In genomic region chr1:27521336-27522147, GRCh38 we compare ENCODE assay signal across 8 cellular contexts. TPM values are rescaled to one million over a fixed set of nuclear protein-coding genes. Genes with fewer than 3 reads are reported as not detected.
DNase-seq lines count a peak whose midpoint lies in the region; ATAC-seq, FAIRE-seq and TF ChIP-seq lines count a peak whose summit lies in the region.

No MANE protein-coding gene starts in this region.

- no peak for ATAC-seq in GM19351 (IDR thresholded peaks at IDR 0.05; ENCODE audit: unreplicated experiment)

- no peaks in the 10 kb centered on the region for H3K27me3 Mint-ChIP-seq in activated naive CD4-positive, alpha-beta T cell treated with anti-CD3 and anti-CD28 coated beads for 36 hours (ENCODE audit: low read depth)

- H3K4me3 ChIP-seq in OCI-LY1 (ENCODE audit: low read depth, low read length, poor library complexity, severe bottlenecking) (no peak overlapping the region), keratinocyte (ENCODE audit: control insufficient read depth in 2 of 3, extremely low read depth in 1 of 3, insufficient read depth in 2 of 3, low read depth in 1 of 3, low read length in 3 of 3) (peak overlapping the region in 1 of 3 experiments; percentile 32), colonic mucosa (no peak overlapping the region)

- H2AFZ ChIP-seq in OCI-LY1 (ENCODE audit: low read length) (no peak overlapping the region), keratinocyte (ENCODE audit: control insufficient read depth, low read length) (peak overlapping the region; percentile 28)

- H3K36me3 ChIP-seq in OCI-LY1 (ENCODE audit: insufficient read depth, low read length) = no peaks in the 10 kb centered on the region
- no peaks in the 10 kb centered on the region for H3K36me3 ChIP-seq in keratinocyte (ENCODE audit: control insufficient read depth in 2 of 2, extremely low read depth in 1 of 2, insufficient read depth in 2 of 2, low read length in 2 of 2)
- H3K36me3 ChIP-seq in colonic mucosa = no peaks in the 10 kb centered on the region

- H3K9me3 ChIP-seq in OCI-LY1 (ENCODE audit: low read length) = no peaks in the 10 kb centered on the region
- no peaks in the 10 kb centered on the region for H3K9me3 ChIP-seq in keratinocyte (ENCODE audit: control insufficient read depth, low read depth, low read length)
- no peaks in the 10 kb centered on the region for H3K9me3 ChIP-seq in colonic mucosa

- H3K9me2 ChIP-seq in OCI-LY1 (ENCODE audit: low read depth, low read length) = no peaks in the 10 kb centered on the region

- H3K4me2 ChIP-seq in OCI-LY1 (ENCODE audit: low read length) (no peak overlapping the region; the same call in 1 of the 2 replicates), keratinocyte (ENCODE audit: control insufficient read depth, extremely low read depth, insufficient read depth, low read depth, low read length) (peak overlapping the region; percentile 63)

- peak overlapping the region; percentile 79 for H3K4me3 Mint-ChIP-seq in activated naive CD4-positive, alpha-beta T cell treated with anti-CD3 and anti-CD28 coated beads for 36 hours

- H3K27ac ChIP-seq in OCI-LY1 (ENCODE audit: low read depth, low read length, poor library complexity, severe bottlenecking) (peak overlapping the region; percentile 99), keratinocyte (ENCODE audit: control insufficient read depth, insufficient read depth, low read length) (peak overlapping the region; percentile 76), colonic mucosa (no peak overlapping the region)

- H3K27ac Mint-ChIP-seq in activated naive CD4-positive, alpha-beta T cell treated with anti-CD3 and anti-CD28 coated beads for 36 hours = peak overlapping the region; percentile 90

- peaks cover 66% of the 10 kb centered on the region for H3K4me1 Mint-ChIP-seq in activated naive CD4-positive, alpha-beta T cell treated with anti-CD3 and anti-CD28 coated beads for 36 hours (ENCODE audit: low read depth)

- intact Hi-C loops in activated naive CD4-positive, alpha-beta T cell treated with anti-CD3 and anti-CD28 coated beads for 36 hours (cut with micrococcal nuclease) = loop anchor here (1.0 to 5.0 kb wide), 5 partner anchors 91 to 179 kb away; partner anchors contain the start of gene SYTL1
- intact Hi-C loops in colonic mucosa (cut with DNase I) = no loop called here

- H3K36me3 Mint-ChIP-seq in activated naive CD4-positive, alpha-beta T cell treated with anti-CD3 and anti-CD28 coated beads for 36 hours (ENCODE audit: low read depth) = no peaks in the 10 kb centered on the region

- DNase-seq in activated naive CD4-positive, alpha-beta T cell treated with anti-CD3 and anti-CD28 coated beads for 36 hours = peak; percentile 60
- no peak for DNase-seq in keratinocyte (ENCODE audit: low read depth, low spot score)
- DNase-seq in stimulated activated CD8-positive, alpha-beta memory T cell treated with anti-CD3 and anti-CD28 coated beads, Interleukin-4, amount 100 ng/mL, for 24 hours (ENCODE audit: low read depth) = peak; percentile 39
- no peak for DNase-seq in HTR-8/SVneo (ENCODE audit: insufficient read length, low spot score)
- DNase-seq in kidney tubule cell (ENCODE audit: low spot score) = no peak
- no peak for DNase-seq in colonic mucosa

- no peaks in the 10 kb centered on the region for H3F3A ChIP-seq in OCI-LY1 (ENCODE audit: insufficient read depth, low read length)

- no peaks in the 10 kb centered on the region for H3K27me3 ChIP-seq in OCI-LY1 (ENCODE audit: insufficient read depth, low read length)
- no peaks in the 10 kb centered on the region for H3K27me3 ChIP-seq in keratinocyte (ENCODE audit: control insufficient read depth, extremely low read depth, insufficient read depth, low read length)
- no peaks in the 10 kb centered on the region for H3K27me3 ChIP-seq in colonic mucosa

- H3K4me1 ChIP-seq in OCI-LY1 (ENCODE audit: insufficient read depth, low read length, severe bottlenecking) = peaks cover 66% of the 10 kb centered on the region
- H3K4me1 ChIP-seq in keratinocyte (ENCODE audit: control insufficient read depth, extremely low read depth, insufficient read depth, low read length) = peaks cover 80% of the 10 kb centered on the region
- peaks cover 24% of the 10 kb centered on the region for H3K4me1 ChIP-seq in colonic mucosa

- dilution Hi-C loops in keratinocyte (cut with MboI; ENCODE audit: extremely low pct_ligation_motif_present, low sequenced_read_pairs) = no loop called here

- TF ChIP-seq CTCF in OCI-LY1 (IDR thresholded peaks at IDR 0.05; ENCODE audit: low read length) (no peak), keratinocyte (optimal IDR thresholded peaks at IDR 0.05 in 1 of 3, IDR thresholded peaks at IDR 0.05 in 1 of 3, conservative IDR thresholded peaks at IDR 0.05 in 1 of 3; ENCODE audit: extremely low read depth in 1 of 3, insufficient read depth in 2 of 3, low read length in 3 of 3) (no peak), colonic mucosa (IDR thresholded peaks at IDR 0.05) (no peak)

- H3K79me2 ChIP-seq in OCI-LY1 (ENCODE audit: insufficient read depth, low read length) (no peaks in the 10 kb centered on the region), keratinocyte (ENCODE audit: control insufficient read depth, insufficient read depth, low read length) (no peaks in the 10 kb centered on the region)

- H4K20me1 ChIP-seq in OCI-LY1 (ENCODE audit: insufficient read depth, low read length) (no peaks in the 10 kb centered on the region), keratinocyte (ENCODE audit: control insufficient read depth, extremely low read depth, insufficient read depth, low read length) (no peaks in the 10 kb centered on the region)

- peaks cover 2% of the 10 kb centered on the region for H3K9me1 ChIP-seq in keratinocyte (ENCODE audit: control insufficient read depth, extremely low read depth, insufficient read depth, low read length)

- H3K9ac ChIP-seq in OCI-LY1 (ENCODE audit: low read length) (peak overlapping the region; percentile 10; the same call in 1 of the 2 replicates), keratinocyte (ENCODE audit: control insufficient read depth, extremely low read depth, insufficient read depth, low read length) (peak overlapping the region; percentile 76), colonic mucosa (ENCODE audit: low read depth in 2 of 2, low read length in 2 of 2) (no peak overlapping the region)

- CTCF ChIA-PET in activated naive CD4-positive, alpha-beta T cell treated with anti-CD3 and anti-CD28 coated beads for 36 hours (lab: Charles Lee) = interaction anchor here (0.5 to 1.6 kb wide), 8 partner anchors 34 to 258 kb away, joined by 3 to 4 read pairs (median 4); no protein-coding TSS in a partner anchor

- no peak for FAIRE-seq in keratinocyte (lab: Jason Lieb, UNC)
- FAIRE-seq in HTR-8/SVneo (lab: Jason Lieb, UNC) = no peak

- no peaks in the 10 kb centered on the region for H3K9me3 Mint-ChIP-seq in activated naive CD4-positive, alpha-beta T cell treated with anti-CD3 and anti-CD28 coated beads for 36 hours

RNA-seq across cellular contexts. Expression of gene WASF2, which starts 31.6 kb away (rescaled TPM):
- 100 to 1,000 TPM; 105 to 106 TPM for total RNA-seq in activated naive CD4-positive, alpha-beta T cell treated with anti-CD3 and anti-CD28 coated beads for 36 hours
- polyA plus RNA-seq in keratinocyte = 31.3 to 53.8 TPM (median 42.9 TPM) in 3 replicates
- polyA plus RNA-seq in keratinocyte (2011; ENCODE audit: low read depth) = 43.3 TPM
- polyA plus RNA-seq in keratinocyte (2011; cell fraction: cytosol; rRNA removed) = 52.9 and 67.2 TPM in 2 replicates
- polyA plus RNA-seq in keratinocyte (2011; cell fraction: nucleus; rRNA removed) = 50.6 and 59.2 TPM in 2 replicates
- polyA plus RNA-seq in keratinocyte (2012; ENCODE audit: low replicate concordance) = 49.9 and 65.8 TPM in 2 replicates
- 53.1 to 145 TPM (median 57.9 TPM) in 3 replicates for polyA minus RNA-seq in keratinocyte
- 49.5 TPM for polyA minus RNA-seq in keratinocyte (2011; cell fraction: cytosol; rRNA and poly(A)+ RNA removed)
- polyA minus RNA-seq in keratinocyte (2011; cell fraction: nucleus; rRNA and poly(A)+ RNA removed) = 25.2 and 42.4 TPM in 2 replicates
- 100 to 1,000 TPM; 120 to 168 TPM for total RNA-seq in colonic mucosa

Comparison
In these comparisons a context has a peak if more than half of its experiments do, and no peak if none do; other contexts are left out.
1. H3K9ac ChIP-seq: peak in OCI-LY1 (single experiment) and keratinocyte (single experiment); none in colonic mucosa (0 of 2).
2. DNase-seq: peak in activated naive CD4-positive, alpha-beta T cell treated with anti-CD3 and anti-CD28 coated beads for 36 hours (single experiment) and stimulated activated CD8-positive, alpha-beta memory T cell treated with anti-CD3 and anti-CD28 coated beads, Interleukin-4, amount 100 ng/mL, for 24 hours (single experiment); none in keratinocyte (single experiment), HTR-8/SVneo (single experiment), kidney tubule cell (single experiment) and colonic mucosa (single experiment).